In genomic region chr2:38146917-38147307, GRCh38 we compare ENCODE assay signal across 9 cellular contexts.
DNase-seq lines count a peak whose midpoint lies in the region; ATAC-seq and TF ChIP-seq lines count a peak whose summit lies in the region.
"Had no signal": no experiment of that assay in that cellular context is flagged by ENCODE, and none has a peak within 500 bp of the region (broad histone marks: within the 10 kb centered on the region; RNA-seq: fewer than 3 reads in every experiment).

No MANE protein-coding gene starts in this region.

- DNase-seq in T-helper 2 cell treated with Interferon-gamma antibody and Interleukin-4, amounts not matched to agents 5 μg/mL and 100 μg/mL, for 36 hours (ENCODE audit: low spot score), result peak; percentile 55
- no peak for DNase-seq in T-helper 2 cell
- peak; percentile 96 for DNase-seq in PC-3
- DNase-seq in pons (ENCODE audit: low spot score), result peak; percentile 20
- no peak for DNase-seq in RPMI8226
- DNase-seq in SHP77 treated with DMSO at 0.1 percent for 48 hours (lab: John Stamatoyannopoulos, UW), result no peak
- DNase-seq: CD4-positive, CD25-positive, alpha-beta regulatory T cell had no signal

- peak overlapping the region; percentile 66 for H2AFZ ChIP-seq in PC-3 (ENCODE audit: low read length)

- no peak for TF ChIP-seq CTCF in PC-3 (conservative IDR thresholded peaks at IDR 0.05; ENCODE audit: low read depth, low read length)

- POLR2A ChIA-PET in PC-3 (lab: Charles Lee; ENCODE audit: unreplicated experiment), result no interaction called here

- H3K4me3 Mint-ChIP-seq in T-helper 2 cell treated with Interferon-gamma antibody and Interleukin-4, amounts not matched to agents 5 μg/mL and 100 μg/mL, for 36 hours, result no peak overlapping the region
- H3K4me3 Mint-ChIP-seq: CD4-positive, CD25-positive, alpha-beta regulatory T cell had no signal

- no peaks in the 10 kb centered on the region for H3K9me3 ChIP-seq in PC-3 (ENCODE audit: low read length)

- H3K9ac ChIP-seq in PC-3 (ENCODE audit: low read length), result peak overlapping the region; percentile 76

- H3K4me1 ChIP-seq in PC-3 (ENCODE audit: insufficient read depth, low read length), result peaks cover 42% of the 10 kb centered on the region

- H4K20me1 ChIP-seq in PC-3 (ENCODE audit: low read length), result no peaks in the 10 kb centered on the region

- intact Hi-C loops in PC-3 (cut with micrococcal nuclease), result no loop called here

- peak overlapping the region; percentile 51 for H3K4me3 ChIP-seq in PC-3 (ENCODE audit: low read length)

- peak overlapping the region; percentile 2 for H3K27ac Mint-ChIP-seq in T-helper 2 cell treated with Interferon-gamma antibody and Interleukin-4, amounts not matched to agents 5 μg/mL and 100 μg/mL, for 36 hours
- H3K27ac Mint-ChIP-seq: CD4-positive, CD25-positive, alpha-beta regulatory T cell had no signal

- peaks cover 10% of the 10 kb centered on the region for H3F3A ChIP-seq in PC-3 (ENCODE audit: low read length, unreplicated experiment)

- peak overlapping the region; percentile 83 for H3K4me2 ChIP-seq in PC-3 (ENCODE audit: low read length)

- no peaks in the 10 kb centered on the region for H3K9me2 ChIP-seq in PC-3 (replicated peaks; ENCODE audit: low read length)

- no peaks in the 10 kb centered on the region for H3K36me3 Mint-ChIP-seq in T-helper 2 cell treated with Interferon-gamma antibody and Interleukin-4, amounts not matched to agents 5 μg/mL and 100 μg/mL, for 36 hours (ENCODE audit: low read depth)
- H3K36me3 Mint-ChIP-seq: CD4-positive, CD25-positive, alpha-beta regulatory T cell had no signal

- no peaks in the 10 kb centered on the region for H3K27me3 ChIP-seq in PC-3 (ENCODE audit: low read length)

- no TSS peak for BruUV-seq in PC-3 (replicated peaks; lab: Mats Ljungman, UMichigan)

- H3K79me2 ChIP-seq in PC-3 (ENCODE audit: low read length), result no peaks in the 10 kb centered on the region

- CTCF ChIA-PET in PC-3 (lab: Charles Lee), result no interaction called here

- peaks cover 7% of the 10 kb centered on the region for H3K4me1 Mint-ChIP-seq in T-helper 2 cell treated with Interferon-gamma antibody and Interleukin-4, amounts not matched to agents 5 μg/mL and 100 μg/mL, for 36 hours (ENCODE audit: low read depth)

- peak overlapping the region; percentile 98 for H3K27ac ChIP-seq in PC-3 (ENCODE audit: low read length)

- H3K9me3 Mint-ChIP-seq in T-helper 2 cell treated with Interferon-gamma antibody and Interleukin-4, amounts not matched to agents 5 μg/mL and 100 μg/mL, for 36 hours, result no peaks in the 10 kb centered on the region

- no peaks in the 10 kb centered on the region for H3K36me3 ChIP-seq in PC-3 (ENCODE audit: low read depth, low read length)

- ATAC-seq in HG02678 (IDR thresholded peaks at IDR 0.05; ENCODE audit: unreplicated experiment) (peak; percentile 86), PC-3 (peak; percentile 96), esophagus mucosa (peak; percentile 66)

- H3K27me3 Mint-ChIP-seq in T-helper 2 cell treated with Interferon-gamma antibody and Interleukin-4, amounts not matched to agents 5 μg/mL and 100 μg/mL, for 36 hours (ENCODE audit: low read depth), result peaks cover 7% of the 10 kb centered on the region
- H3K27me3 Mint-ChIP-seq: CD4-positive, CD25-positive, alpha-beta regulatory T cell had no signal

Comparison
In these comparisons a context has a peak if more than half of its experiments do, and no peak if none do; other contexts are left out.
1. DNase-seq: peak in T-helper 2 cell treated with Interferon-gamma antibody and Interleukin-4, amounts not matched to agents 5 μg/mL and 100 μg/mL, for 36 hours (single experiment), PC-3 (single experiment) and pons (single experiment); none in T-helper 2 cell (0 of 5), RPMI8226 (single experiment) and SHP77 treated with DMSO at 0.1 percent for 48 hours (single experiment).
2. Peak in every context shown above with its lines, with median percentiles within 50 percentile points of each other: ATAC-seq.